ENCODE assay signal across 19 cellular contexts in genomic region chr9:128105538-128106175, GRCh38. TPM values are rescaled to one million over a fixed set of nuclear protein-coding genes. Genes with fewer than 3 reads are reported as not detected.
A peak's percentile ranks its signal among the peaks of the same experiment; 100 is the strongest.
DNase-seq lines count a peak whose midpoint lies in the region; TF ChIP-seq lines count a peak whose summit lies in the region.
"Had no signal": no experiment of that assay in that cellular context is flagged by ENCODE, and none has a peak within 500 bp of the region (broad histone marks: within the 10 kb centered on the region; RNA-seq: fewer than 3 reads in every experiment).

No MANE protein-coding gene starts in this region.

- H3K9me3 ChIP-seq in Peyer's patch (no peaks in the 10 kb centered on the region), mucosa of stomach (ENCODE audit: control insufficient read depth, low read length) (no peaks in the 10 kb centered on the region), stomach (no peaks in the 10 kb centered on the region)
- H3K9me3 ChIP-seq: Caco-2 had no signal

- intact Hi-C loops in stomach (cut with DNase I; ENCODE audit: low total_unique reads) = no loop called here

- DNase-seq in Peyer's patch (no peak), coronary artery (ENCODE audit: low spot score) (peak; percentile 69), stomach (no peak), mesothelial cell of epicardium (ENCODE audit: low spot score in 2 of 2, unreplicated experiment in 2 of 2) (no peak), AG08396 (ENCODE audit: low spot score) (no peak), endothelial cell (ENCODE audit: low spot score) (no peak), HEK293T (ENCODE audit: extremely low spot score) (no peak)
- DNase-seq: AML-193; CD4-positive, CD25-positive, alpha-beta regulatory T cell; DMS53; IMR-90; NCI-H187; NCI-H345; NCI-H526 had no signal

- POLR2A ChIA-PET in HEK293T (lab: Yijun Ruan, JAX) = no interaction called here

- TF ChIP-seq CTCF in Peyer's patch (IDR thresholded peaks at IDR 0.05) = no peak
- TF ChIP-seq CTCF in coronary artery (IDR thresholded peaks at IDR 0.05) = no peak
- TF ChIP-seq CTCF in stomach (IDR thresholded peaks at IDR 0.05) = no peak
- TF ChIP-seq CTCF in mesothelial cell of epicardium (IDR thresholded peaks at IDR 0.05; ENCODE audit: unreplicated experiment) = no peak
- TF ChIP-seq CTCF in endothelial cell (IDR thresholded peaks at IDR 0.05; ENCODE audit: unreplicated experiment) = no peak

- H3K27me3 ChIP-seq in Peyer's patch = no peaks in the 10 kb centered on the region
- H3K27me3 ChIP-seq in mucosa of stomach (ENCODE audit: control insufficient read depth, insufficient read depth, low read length) = no peaks in the 10 kb centered on the region
- no peaks in the 10 kb centered on the region for H3K27me3 ChIP-seq in stomach

- H3K9ac ChIP-seq in mucosa of stomach (ENCODE audit: low read length) = peak overlapping the region; percentile 13

- 81 to 89% (median 82%) methylated on average over 17 to 21 of the region's 21 CpGs for WGBS in stomach, 5 donors

- H3K4me3 ChIP-seq in Peyer's patch = no peak overlapping the region
- no peak overlapping the region for H3K4me3 ChIP-seq in coronary artery
- H3K4me3 ChIP-seq in mucosa of stomach (ENCODE audit: low read length) = no peak overlapping the region
- no peak overlapping the region for H3K4me3 ChIP-seq in stomach

- H3K4me3 Mint-ChIP-seq in mesothelial cell of epicardium (no peak overlapping the region), endothelial cell (ENCODE audit: unreplicated experiment) (no peak overlapping the region)
- H3K4me3 Mint-ChIP-seq: CD4-positive, CD25-positive, alpha-beta regulatory T cell; H9 had no signal

- peaks cover 5% of the 10 kb centered on the region for H3K4me1 Mint-ChIP-seq in mesothelial cell of epicardium
- peaks cover 2% of the 10 kb centered on the region for H3K4me1 Mint-ChIP-seq in endothelial cell (ENCODE audit: unreplicated experiment)

- CTCF ChIA-PET in HEK293T (lab: Yijun Ruan, JAX) = interaction anchor here (0.7 kb wide), 1 partner anchor 12 kb away, joined by 4 read pairs; no protein-coding TSS in a partner anchor

- H3K27me3 Mint-ChIP-seq in mesothelial cell of epicardium (ENCODE audit: low read depth) (no peaks in the 10 kb centered on the region), endothelial cell (ENCODE audit: unreplicated experiment) (peaks cover 4% of the 10 kb centered on the region)
- H3K27me3 Mint-ChIP-seq: CD4-positive, CD25-positive, alpha-beta regulatory T cell had no signal

- H3K36me3 Mint-ChIP-seq in mesothelial cell of epicardium (peaks cover 29% of the 10 kb centered on the region), endothelial cell (ENCODE audit: low read depth, unreplicated experiment) (peaks cover 26% of the 10 kb centered on the region)

- no peak for TF ChIP-seq POLR2A in Peyer's patch (IDR thresholded peaks at IDR 0.05)
- TF ChIP-seq POLR2A in stomach (IDR thresholded peaks at IDR 0.05) = no peak

- TF ChIP-seq EP300 in stomach (IDR thresholded peaks at IDR 0.05) = no peak

- H3K4me1 ChIP-seq in Peyer's patch (peaks cover 0 to 55% (median 5%) of the 10 kb centered on the region in 4 donors), mucosa of stomach (ENCODE audit: control insufficient read depth, insufficient read depth, low read length) (peaks cover 85% of the 10 kb centered on the region), stomach (peaks cover 41 to 78% (median 74%) of the 10 kb centered on the region in 4 donors)

- H3K27ac Mint-ChIP-seq in mesothelial cell of epicardium (no peak overlapping the region), endothelial cell (ENCODE audit: unreplicated experiment) (no peak overlapping the region)
- H3K27ac Mint-ChIP-seq: CD4-positive, CD25-positive, alpha-beta regulatory T cell; H9 had no signal

- peaks cover 0 to 75% (median 4%) of the 10 kb centered on the region in 3 donors for H3K36me3 ChIP-seq in Peyer's patch
- peaks cover 39% of the 10 kb centered on the region for H3K36me3 ChIP-seq in mucosa of stomach (ENCODE audit: control insufficient read depth, insufficient read depth, low read length)
- peaks cover 81 to 91% (median 88%) of the 10 kb centered on the region in 4 donors for H3K36me3 ChIP-seq in stomach

- H3K27ac ChIP-seq in Peyer's patch (peak overlapping the region in 3 of 4 donors; percentile 70 to 92 (median 87)), coronary artery (no peak overlapping the region), stomach (peak overlapping the region; percentile 24 to 97 (median 52))

- H3K9me3 Mint-ChIP-seq in mesothelial cell of epicardium = no peaks in the 10 kb centered on the region
- no peaks in the 10 kb centered on the region for H3K9me3 Mint-ChIP-seq in endothelial cell (ENCODE audit: unreplicated experiment)
- H3K9me3 Mint-ChIP-seq: CD4-positive, CD25-positive, alpha-beta regulatory T cell; H9 had no signal

TF ChIP-seq in HEK293T, 16 proteins besides CTCF, POLR2A, EP300 and RAD21:
- TF ChIP-seq ARNT (IDR thresholded peaks at IDR 0.05) (no peak), HDGF (IDR thresholded peaks at IDR 0.05; ENCODE audit: borderline replicate concordance) (no peak), FOXM1 (IDR thresholded peaks at IDR 0.05; ENCODE audit: borderline replicate concordance) (no peak), SUZ12 (IDR thresholded peaks at IDR 0.05) (no peak)

RNA-seq across cellular contexts. Expression of gene PTGES2, which starts 21.9 kb away (rescaled TPM):
- total RNA-seq in Peyer's patch = 100 to 1,000 TPM; 123 to 193 (median 168) TPM
- total RNA-seq in stomach = 100 to 1,000 TPM in 3 of 5 donors, 10 to 100 TPM in 2; 47.2 to 570 (median 125) TPM
- 10 to 100 TPM; 50.1 to 69.9 (median 58.3) TPM for polyA plus RNA-seq in stomach
- total RNA-seq in mesothelial cell of epicardium = 70.0 to 74.8 TPM (median 72.6 TPM) in 3 replicates
- total RNA-seq in endothelial cell (ENCODE audit: unreplicated experiment) = 39.8 TPM

RNA-seq across cellular contexts. Expression of gene SLC25A25, which starts 37.6 kb away (rescaled TPM):
- total RNA-seq in Peyer's patch (10 to 100 TPM; 18.2 to 44.1 (median 28.2) TPM), stomach (10 to 100 TPM; 12.3 to 37.1 (median 32.6) TPM), mesothelial cell of epicardium (24.2 to 26.4 TPM (median 26.2 TPM) in 3 replicates), endothelial cell (ENCODE audit: unreplicated experiment) (8.5 TPM)
- 1 to 10 TPM; 7.9 to 9.2 (median 8.1) TPM for polyA plus RNA-seq in stomach

RNA-seq across cellular contexts. Expression of gene NAIF1, which starts 38.5 kb away (rescaled TPM):
- total RNA-seq in Peyer's patch = 10 to 100 TPM in 2 of 4 donors, 1 to 10 TPM in 2; 7.4 to 26.1 (median 11.8) TPM
- total RNA-seq in stomach = 10 to 100 TPM in 2 of 5 donors, 1 to 10 TPM in 3; 1.8 to 40.3 (median 6.7) TPM
- polyA plus RNA-seq in stomach = 10 to 100 TPM in 1 of 3 donors, 1 to 10 TPM in 2; 7.0 to 10.3 (median 8.7) TPM
- total RNA-seq in mesothelial cell of epicardium = 8.5 to 9.2 TPM (median 8.9 TPM) in 3 replicates
- total RNA-seq in endothelial cell (ENCODE audit: unreplicated experiment) = 9.9 TPM

RNA-seq across cellular contexts. Expression of gene LCN2, which starts 43.6 kb away (rescaled TPM):
- total RNA-seq in Peyer's patch = 100 to 1,000 TPM in 1 of 4 donors, 10 to 100 TPM in 2, 1 to 10 TPM in 1; 1.9 to 191 (median 37.1) TPM
- 100 to 1,000 TPM in 3 of 5 donors, 10 to 100 TPM in 1, not detected in 1; 10.8 to 756 (median 444) TPM for total RNA-seq in stomach
- polyA plus RNA-seq in stomach = 100 to 1,000 TPM in 2 of 3 donors, 10 to 100 TPM in 1; 33.1 to 922 (median 369) TPM
- not detected in 3 replicates for total RNA-seq in mesothelial cell of epicardium
- not detected for total RNA-seq in endothelial cell (ENCODE audit: unreplicated experiment)
- total RNA-seq: Caco-2, H9, IMR-90, LHCN-M2, RPMI7951 had no signal
- polyA plus RNA-seq: CD4-positive, CD25-positive, alpha-beta regulatory T cell; IMR-90 had no signal

RNA-seq across cellular contexts. Expression of gene BBLN, which starts 54.4 kb away (rescaled TPM):
- total RNA-seq in Peyer's patch = 10 to 100 TPM; 38.8 to 93.7 (median 70.2) TPM
- 100 to 1,000 TPM in 2 of 5 donors, 10 to 100 TPM in 2, not detected in 1; 17.8 to 193 (median 113) TPM for total RNA-seq in stomach
- 100 to 1,000 TPM; 108 to 161 (median 147) TPM for polyA plus RNA-seq in stomach
- total RNA-seq in mesothelial cell of epicardium = 60.7 to 64.4 TPM (median 63.1 TPM) in 3 replicates
- 62.1 TPM for total RNA-seq in endothelial cell (ENCODE audit: unreplicated experiment)

Comparison
In these comparisons a context has a peak if more than half of its experiments do, and no peak if none do; other contexts are left out.
1. H3K27ac ChIP-seq: peak in Peyer's patch (3 of 4) and stomach (5 of 5); none in coronary artery (0 of 2).